ENCODE assay signal across 12 cellular contexts in genomic region chr10:91880310-91880709, GRCh38. TPM values are rescaled to one million over a fixed set of nuclear protein-coding genes. Genes with fewer than 3 reads are reported as not detected.
DNase-seq lines count a peak whose midpoint lies in the region; ATAC-seq and TF ChIP-seq lines count a peak whose summit lies in the region.
"Had no signal": no experiment of that assay in that cellular context is flagged by ENCODE, and none has a peak within 500 bp of the region (broad histone marks: within the 10 kb centered on the region; RNA-seq: fewer than 3 reads in every experiment).

No MANE protein-coding gene starts in this region.

- 28 to 48% (median 40%) methylated on average over 3 of the region's 3 CpGs for WGBS in heart left ventricle, 4 donors
- WGBS in ovary, 3 donors = 36 to 41% (median 37%) methylated on average over 3 of the region's 3 CpGs

- H3K9me3 ChIP-seq in heart left ventricle (no peaks in the 10 kb centered on the region), right atrium auricular region (no peaks in the 10 kb centered on the region), iPS-20b (ENCODE audit: insufficient read depth, low read depth, low read length) (no peaks in the 10 kb centered on the region), ovary (no peaks in the 10 kb centered on the region)
- H3K9me3 ChIP-seq: esophagus muscularis mucosa had no signal

- H3K27me3 ChIP-seq in heart left ventricle = no peaks in the 10 kb centered on the region
- no peaks in the 10 kb centered on the region for H3K27me3 ChIP-seq in right atrium auricular region
- no peaks in the 10 kb centered on the region for H3K27me3 ChIP-seq in iPS-20b (ENCODE audit: insufficient read depth, low read length)
- no peaks in the 10 kb centered on the region for H3K27me3 ChIP-seq in ovary
- H3K27me3 ChIP-seq: esophagus muscularis mucosa, spleen had no signal

- TF ChIP-seq POLR2A in heart left ventricle (IDR thresholded peaks at IDR 0.05) (no peak), ovary (IDR thresholded peaks at IDR 0.05) (no peak)

- H3K4me3 ChIP-seq in heart left ventricle = no peak overlapping the region
- no peak overlapping the region for H3K4me3 ChIP-seq in right atrium auricular region
- H3K4me3 ChIP-seq in iPS-20b (ENCODE audit: low read length) = peak overlapping the region; percentile 9; the same call in 1 of the 2 replicates
- H3K4me3 ChIP-seq in ovary = no peak overlapping the region
- H3K4me3 ChIP-seq: esophagus muscularis mucosa, spleen had no signal

- peak overlapping the region; percentile 38; the same call in 1 of the 2 replicates for H3K9ac ChIP-seq in iPS-20b (ENCODE audit: low read depth, low read length)

- DNase-seq in heart left ventricle (no peak), right atrium auricular region (ENCODE audit: low spot score) (no peak), astrocyte of the hippocampus (ENCODE audit: low read depth, low spot score) (peak; percentile 14), ovary (no peak), NOMO-1 (lab: John Stamatoyannopoulos, UW; ENCODE audit: unreplicated experiment in 2 of 2) (no peak)
- no peak for DNase-seq in stimulated activated CD4-positive, alpha-beta T cell treated with anti-CD3 and anti-CD28 coated beads, Interleukin-4, amount 100 ng/mL, for 24 hours
- DNase-seq: amygdala, NCI-H2029 treated with DMSO at 0.1 percent for 48 hours, spleen had no signal

- TF ChIP-seq EP300 in ovary (IDR thresholded peaks at IDR 0.05) = no peak

- H3K36me3 ChIP-seq in heart left ventricle (no peaks in the 10 kb centered on the region), right atrium auricular region (no peaks in the 10 kb centered on the region), iPS-20b (ENCODE audit: insufficient read depth, low read depth, low read length) (no peaks in the 10 kb centered on the region), ovary (no peaks in the 10 kb centered on the region)
- H3K36me3 ChIP-seq: esophagus muscularis mucosa, spleen had no signal

- H3K4me1 ChIP-seq in heart left ventricle (peaks cover 0 to 20% (median 13%) of the 10 kb centered on the region in 12 donors), right atrium auricular region (peaks cover 0 to 14% of the 10 kb centered on the region in 2 donors), iPS-20b (ENCODE audit: insufficient read depth, low read length) (peaks cover 35% of the 10 kb centered on the region), ovary (ENCODE audit: insufficient read depth) (no peaks in the 10 kb centered on the region)

- H3K27ac ChIP-seq in heart left ventricle (no peak overlapping the region), right atrium auricular region (no peak overlapping the region), iPS-20b (ENCODE audit: low read length) (no peak overlapping the region), ovary (no peak overlapping the region)
- H3K27ac ChIP-seq: esophagus muscularis mucosa, spleen had no signal

- intact Hi-C loops in heart left ventricle (cut with DNase I) = no loop called here
- intact Hi-C loops in ovary (cut with DNase I) = no loop called here

- TF ChIP-seq CTCF in heart left ventricle (IDR thresholded peaks at IDR 0.05) (no peak), right atrium auricular region (IDR thresholded peaks at IDR 0.05) (no peak), ovary (IDR thresholded peaks at IDR 0.05) (no peak)

- peak; percentile 37 to 76 (median 43) for ATAC-seq in heart left ventricle
- ATAC-seq in HG03025 (IDR thresholded peaks at IDR 0.05; ENCODE audit: low FRiP score, unreplicated experiment) = no peak

RNA-seq across cellular contexts. Expression of gene FGFBP3, which starts 29.0 kb away (rescaled TPM):
- total RNA-seq in heart left ventricle (under 1 TPM in 8 of 9 donors, not detected in 1; 0.16 to 0.81 (median 0.50) TPM), right atrium auricular region (under 1 TPM; 0.26 to 0.31 TPM), ovary (1 to 10 TPM in 6 of 7 donors, under 1 TPM in 1; 0.83 to 1.8 (median 1.4) TPM)
- polyA plus RNA-seq in heart left ventricle (under 1 TPM; 0.18 to 0.46 TPM), ovary (1 to 10 TPM in 1 of 2 donors, under 1 TPM in 1; 0.88 to 1.9 TPM)

RNA-seq across cellular contexts. Expression of gene BTAF1, which starts 43.3 kb away (rescaled TPM):
- total RNA-seq in heart left ventricle (10 to 100 TPM; 10.9 to 22.3 (median 12.0) TPM), right atrium auricular region (10 to 100 TPM; 11.8 to 12.7 TPM), ovary (10 to 100 TPM; 31.0 to 50.7 (median 41.0) TPM)
- polyA plus RNA-seq in heart left ventricle (1 to 10 TPM; 5.5 to 6.5 TPM), ovary (10 to 100 TPM; 13.0 to 26.6 TPM)
